Comparison of ENCODE assay signal across 8 cellular contexts in the genomic region with DNA sequence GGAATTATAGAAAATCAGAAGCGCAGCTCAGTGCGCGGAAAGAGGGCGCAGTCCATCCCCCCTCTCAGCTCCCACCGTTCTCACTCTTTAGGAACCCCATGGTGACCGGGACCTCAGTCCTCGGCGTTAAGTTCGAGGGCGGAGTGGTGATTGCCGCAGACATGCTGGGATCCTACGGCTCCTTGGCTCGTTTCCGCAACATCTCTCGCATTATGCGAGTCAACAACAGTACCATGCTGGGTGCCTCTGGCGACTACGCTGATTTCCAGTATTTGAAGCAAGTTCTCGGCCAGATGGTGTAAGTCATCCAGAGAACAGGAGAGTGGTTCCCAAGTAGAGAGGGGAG. TPM values are rescaled to one million over a fixed set of nuclear protein-coding genes. Genes with fewer than 3 reads are reported as not detected.
DNase-seq lines count a peak whose midpoint lies in the region; ATAC-seq and TF ChIP-seq lines count a peak whose summit lies in the region.

No MANE protein-coding gene starts in this region.

- H3K4me1 ChIP-seq in lower lobe of right lung (peaks cover 17% of the 10 kb centered on the region), suprapubic skin (peaks cover 23% of the 10 kb centered on the region)

- peak; percentile 9 for ATAC-seq in GM19035 (IDR thresholded peaks at IDR 0.05; ENCODE audit: unreplicated experiment)
- peak; percentile 24 to 53 for ATAC-seq in lower lobe of right lung
- ATAC-seq in GM21723 (IDR thresholded peaks at IDR 0.05; ENCODE audit: unreplicated experiment): no peak

- 0% methylated on average over 19 of the region's 19 CpGs for WGBS in suprapubic skin

- TF ChIP-seq CTCF in 22Rv1 (IDR thresholded peaks at IDR 0.05) (no peak), coronary artery (IDR thresholded peaks at IDR 0.05) (no peak), lower lobe of right lung (IDR thresholded peaks at IDR 0.05) (no peak), suprapubic skin (IDR thresholded peaks at IDR 0.05) (no peak)

- DNase-seq in RPMI8226 (peak; percentile 36), coronary artery (ENCODE audit: low spot score) (no peak), lower lobe of right lung (no peak), suprapubic skin (ENCODE audit: low spot score in 2 of 2) (peak in 1 of 2 donors; percentile 64), hippocampal formation (lab: John Stamatoyannopoulos, UW) (no peak)

- no peak for TF ChIP-seq POLR2A in suprapubic skin (IDR thresholded peaks at IDR 0.05)

- H3K27me3 ChIP-seq in lower lobe of right lung (ENCODE audit: low read depth) (no peaks in the 10 kb centered on the region), suprapubic skin (no peaks in the 10 kb centered on the region)

- H3K36me3 ChIP-seq in lower lobe of right lung (peaks cover 45% of the 10 kb centered on the region), suprapubic skin (peaks cover 41% of the 10 kb centered on the region)

- H3K4me3 ChIP-seq in coronary artery: peak overlapping the region; percentile 92
- peak overlapping the region; percentile 98 for H3K4me3 ChIP-seq in lower lobe of right lung
- H3K4me3 ChIP-seq in suprapubic skin: peak overlapping the region; percentile 98

- H3K9me3 ChIP-seq in lower lobe of right lung: no peaks in the 10 kb centered on the region
- no peaks in the 10 kb centered on the region for H3K9me3 ChIP-seq in suprapubic skin

- peak overlapping the region; percentile 75 for H3K27ac ChIP-seq in 22Rv1
- peak overlapping the region; percentile 83 to 86 for H3K27ac ChIP-seq in coronary artery
- peak overlapping the region; percentile 93 for H3K27ac ChIP-seq in lower lobe of right lung
- H3K27ac ChIP-seq in suprapubic skin: peak overlapping the region; percentile 92

- no peak for TF ChIP-seq EP300 in suprapubic skin (IDR thresholded peaks at IDR 0.05)

- intact Hi-C loops in lower lobe of right lung (cut with DNase I): no loop called here

RNA-seq across cellular contexts. Expression of a gene that starts 0.5 kb away (rescaled TPM):
- 177 TPM for total RNA-seq in lower lobe of right lung
- 100 to 1,000 TPM; 222 to 269 (median 241) TPM for total RNA-seq in suprapubic skin

RNA-seq across cellular contexts. Expression of a gene that starts 27.4 kb away (rescaled TPM):
- 413 TPM for total RNA-seq in lower lobe of right lung
- 10 to 100 TPM; 32.0 to 67.5 (median 48.7) TPM for total RNA-seq in suprapubic skin

RNA-seq across cellular contexts. Expression of a gene that starts 52.8 kb away (rescaled TPM):
- 57.6 TPM for total RNA-seq in lower lobe of right lung
- 10 to 100 TPM; 18.0 to 22.1 (median 18.5) TPM for total RNA-seq in suprapubic skin

RNA-seq across cellular contexts. Expression of a gene that starts 59.4 kb away (rescaled TPM):
- 98.1 TPM for total RNA-seq in lower lobe of right lung
- 10 to 100 TPM; 29.3 to 87.3 (median 57.3) TPM for total RNA-seq in suprapubic skin
